Comparison of ENCODE assay signal across 1 cellular context in genomic region chr11:75797116-75797515, GRCh38.
TF ChIP-seq lines count a peak whose summit lies in the region.

No MANE protein-coding gene starts in this region.

TF ChIP-seq in H1, 55 proteins besides CTCF, POLR2A, EP300 and RAD21:
- no peak for TF ChIP-seq ATF3 (IDR thresholded peaks at IDR 0.05; ENCODE audit: insufficient read depth, low read depth, low read length)
- TF ChIP-seq CREB1 (IDR thresholded peaks at IDR 0.05) = no peak
- no peak for TF ChIP-seq BACH1 (IDR thresholded peaks at IDR 0.05; ENCODE audit: low read length)
- TF ChIP-seq ZNF274 (IDR thresholded peaks at IDR 0.05; ENCODE audit: borderline replicate concordance, extremely low read depth, low read length) = no peak
